ENCODE assay signal across 19 cellular contexts in the genomic region with DNA sequence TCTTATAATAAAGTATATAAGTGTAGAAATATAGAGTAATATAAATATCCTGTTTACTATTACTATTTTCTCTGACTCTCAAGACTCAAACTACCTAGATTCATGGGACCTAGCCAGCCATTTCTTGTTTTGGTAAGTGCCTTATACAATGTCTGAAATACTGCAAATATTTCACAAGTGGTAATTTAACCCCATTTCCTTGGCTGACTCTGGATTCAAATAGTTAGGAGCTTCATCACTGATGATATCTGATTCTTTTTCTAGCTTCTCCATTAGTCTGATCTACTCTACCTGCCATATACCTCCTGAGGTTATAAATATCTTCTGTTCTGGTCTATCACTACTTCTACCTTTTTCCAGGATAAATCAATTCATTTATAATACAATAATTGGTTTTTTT.
"Had no signal": no experiment of that assay in that cellular context is flagged by ENCODE, and none has a peak within 500 bp of the region (broad histone marks: within the 10 kb centered on the region; RNA-seq: fewer than 3 reads in every experiment).

No MANE protein-coding gene starts in this region.

- FAIRE-seq: colon, islet of Langerhans, pancreas had no signal

- H3K36me3 Mint-ChIP-seq: naive B cell, type B pancreatic cell had no signal

- H3K4me3 Mint-ChIP-seq: activated naive CD8-positive, alpha-beta T cell treated with anti-CD3 and anti-CD28 coated beads, Interleukin-2, amount 10 ng/mL, durations not matched to agents 7 days and 5 days; naive B cell; stimulated activated naive CD8-positive, alpha-beta T cell treated with anti-CD3 and anti-CD28 coated beads, Interleukin-15, amount 100 ng/mL, for 72 hours; T-helper 2 cell treated with Interferon-gamma antibody and Interleukin-4, amounts not matched to agents 5 μg/mL and 100 μg/mL, for 36 hours; type B pancreatic cell had no signal

- H3K27me3 Mint-ChIP-seq: stimulated activated naive CD8-positive, alpha-beta T cell treated with anti-CD3 and anti-CD28 coated beads, Interleukin-15, amount 100 ng/mL, for 72 hours; type B pancreatic cell had no signal

- H3K36me3 ChIP-seq: esophagus squamous epithelium, gastrocnemius medialis, heart right ventricle, pancreas, sigmoid colon had no signal

- H3K27me3 ChIP-seq: heart right ventricle, pancreas had no signal

- H3K9me3 ChIP-seq: esophagus squamous epithelium, gastrocnemius medialis, heart right ventricle, pancreas, sigmoid colon had no signal

- H3K27ac ChIP-seq: esophagus squamous epithelium, gastrocnemius medialis, heart right ventricle, pancreas, sigmoid colon had no signal

- H3K9me3 Mint-ChIP-seq: activated naive CD8-positive, alpha-beta T cell treated with anti-CD3 and anti-CD28 coated beads, Interleukin-2, amount 10 ng/mL, durations not matched to agents 7 days and 5 days; naive B cell; T-helper 2 cell treated with Interferon-gamma antibody and Interleukin-4, amounts not matched to agents 5 μg/mL and 100 μg/mL, for 36 hours; type B pancreatic cell had no signal

- DNase-seq: activated CD4-positive, alpha-beta T cell treated with anti-CD3 and anti-CD28 coated beads, Interleukin-2, amount 50 U/mL, for 1 hour; activated CD4-positive, CD25-positive, alpha-beta regulatory T cell; activated CD8-positive, alpha-beta memory T cell treated with anti-CD3 and anti-CD28 coated beads for 24 hours; activated naive CD8-positive, alpha-beta T cell treated with anti-CD3 and anti-CD28 coated beads, Interleukin-2, amount 10 ng/mL, durations not matched to agents 7 days and 5 days; aorta; esophagus squamous epithelium; gastrocnemius medialis; heart right ventricle; left colon; naive B cell; pancreas; sigmoid colon; stimulated activated CD4-positive, alpha-beta T cell treated with anti-CD3 and anti-CD28 coated beads, Interleukin-1b, Interleukin-23, amount 100 ng/mL, for 48 hours; stimulated activated naive CD8-positive, alpha-beta T cell treated with anti-CD3 and anti-CD28 coated beads, Interleukin-15, amount 100 ng/mL, for 72 hours; SW 1271 had no signal

- H3K27ac Mint-ChIP-seq: activated naive CD8-positive, alpha-beta T cell treated with anti-CD3 and anti-CD28 coated beads, Interleukin-2, amount 10 ng/mL, durations not matched to agents 7 days and 5 days; naive B cell; stimulated activated naive CD8-positive, alpha-beta T cell treated with anti-CD3 and anti-CD28 coated beads, Interleukin-15, amount 100 ng/mL, for 72 hours; T-helper 2 cell treated with Interferon-gamma antibody and Interleukin-4, amounts not matched to agents 5 μg/mL and 100 μg/mL, for 36 hours; type B pancreatic cell had no signal

- H3K4me3 ChIP-seq: esophagus squamous epithelium, gastrocnemius medialis, heart right ventricle, pancreas, sigmoid colon had no signal
